1 cellular context compared by ENCODE assay signal in genomic region chr20:37992802-37993538, GRCh38.
TF ChIP-seq lines count a peak whose summit lies in the region.

No MANE protein-coding gene starts in this region.

TF ChIP-seq in GM23338, 12 proteins besides CTCF, POLR2A, EP300 and RAD21 (continued from another document):
- TF ChIP-seq JUNB (IDR thresholded peaks at IDR 0.05; ENCODE audit: unreplicated experiment), result no peak
